In genomic region chr16:70737377-70738082, GRCh38 we compare ENCODE assay signal across 8 cellular contexts.
A peak's percentile ranks its signal among the peaks of the same experiment; 100 is the strongest.
DNase-seq lines count a peak whose midpoint lies in the region; ATAC-seq and TF ChIP-seq lines count a peak whose summit lies in the region.

No MANE protein-coding gene starts in this region.

- no peaks in the 10 kb centered on the region for H3K27me3 Mint-ChIP-seq in memory B cell

- no peak overlapping the region for H3K4me3 ChIP-seq in cardiac fibroblast (replicated peaks in 1 of 2; ENCODE audit: low read depth in 2 of 2, low read length in 2 of 2)

- peak; percentile 71 for DNase-seq in UCSD-AML1 (lab: John Stamatoyannopoulos, UW; ENCODE audit: unreplicated experiment)
- peak; percentile 59 to 94 for DNase-seq in cardiac fibroblast (ENCODE audit: low read depth in 2 of 2)
- no peak for DNase-seq in memory B cell (ENCODE audit: low spot score in 2 of 2)
- peak; percentile 54 for DNase-seq in stimulated activated naive CD4-positive, alpha-beta T cell treated with Interleukin-2 at 50 U/mL for 16 hours (lab: John Stamatoyannopoulos, UW)
- DNase-seq in DMS153 treated with DMSO at 0.1 percent for 48 hours (lab: John Stamatoyannopoulos, UW; ENCODE audit: unreplicated experiment): no peak
- DNase-seq in cortex of kidney (lab: John Stamatoyannopoulos, UW): no peak

- H3K9me3 Mint-ChIP-seq in memory B cell: no peaks in the 10 kb centered on the region

- peak overlapping the region; percentile 71 for H3K27ac Mint-ChIP-seq in memory B cell

- no peak overlapping the region for H3K4me3 Mint-ChIP-seq in memory B cell

- TF ChIP-seq CTCF in cardiac fibroblast (IDR thresholded peaks at IDR 0.05; ENCODE audit: low read depth, low read length): no peak

- peaks cover 13% of the 10 kb centered on the region for H3K4me1 Mint-ChIP-seq in memory B cell

- ATAC-seq in GM18867 (IDR thresholded peaks at IDR 0.05; ENCODE audit: unreplicated experiment): peak; percentile 88
- peak; percentile 81 for ATAC-seq in HG03060 (IDR thresholded peaks at IDR 0.05; ENCODE audit: low read depth, unreplicated experiment)
- peak; percentile 74 for ATAC-seq in memory B cell (ENCODE audit: low read depth)

- peaks cover 30% of the 10 kb centered on the region for H3K36me3 Mint-ChIP-seq in memory B cell

Comparison
In these comparisons a context has a peak if more than half of its experiments do, and no peak if none do; other contexts are left out.
1. DNase-seq: peak in UCSD-AML1 (single experiment), cardiac fibroblast (2 of 2) and stimulated activated naive CD4-positive, alpha-beta T cell treated with Interleukin-2 at 50 U/mL for 16 hours (single experiment); none in memory B cell (0 of 2), DMS153 treated with DMSO at 0.1 percent for 48 hours (single experiment) and cortex of kidney (single experiment).
2. Peak in every context shown above with its lines, with median percentiles within 50 percentile points of each other: ATAC-seq.